In genomic region chr5:177453852-177454396, GRCh38 we compare ENCODE assay signal across 8 cellular contexts. TPM values are rescaled to one million over a fixed set of nuclear protein-coding genes. Genes with fewer than 3 reads are reported as not detected.
DNase-seq lines count a peak whose midpoint lies in the region; ATAC-seq and TF ChIP-seq lines count a peak whose summit lies in the region.

No MANE protein-coding gene starts in this region.

- no peaks in the 10 kb centered on the region; the same call in 1 of the 2 replicates for H3K36me3 ChIP-seq in Caco-2 (ENCODE audit: control insufficient read depth, insufficient read depth, low read length)
- peaks cover 16% of the 10 kb centered on the region for H3K36me3 ChIP-seq in ectodermal cell (ENCODE audit: control insufficient read depth, insufficient read depth, low read length)

- intact Hi-C loops in Caco-2 (cut with micrococcal nuclease; ENCODE audit: unreplicated experiment) = loop anchor here (1.0 to 2.0 kb wide), 3 partner anchors 50 to 141 kb away; no protein-coding TSS in a partner anchor

- BruUV-seq in Caco-2 (replicated peaks; lab: Mats Ljungman, UMichigan) = no TSS peak

- H3K27me3 ChIP-seq in Caco-2 (replicated peaks; ENCODE audit: control insufficient read depth, insufficient read depth, low read length) = no peaks in the 10 kb centered on the region
- no peaks in the 10 kb centered on the region for H3K27me3 ChIP-seq in ectodermal cell (ENCODE audit: control insufficient read depth, insufficient read depth, low read length, poor library complexity, severe bottlenecking)

- TF ChIP-seq CTCF in Caco-2 (IDR thresholded peaks at IDR 0.05; ENCODE audit: insufficient read depth in 1 of 2, low read depth in 1 of 2, low read length in 1 of 2, severe bottlenecking in 1 of 2, unreplicated experiment in 1 of 2) = no peak
- TF ChIP-seq CTCF in neural crest cell (conservative IDR thresholded peaks at IDR 0.05) = no peak

- WGBS in ectodermal cell, 2 experiments = 12 to 14% methylated on average over 30 to 31 of the region's 31 CpGs

- CTCF ChIA-PET in Caco-2 (lab: Charles Lee) = interaction anchor here (0.6 to 6.5 kb wide), 13 partner anchors 9 to 144 kb away, joined by 3 to 110 read pairs (median 20); partner anchors contain the start of genes GRK6, PDLIM7 and PRR7

- H3K4me3 ChIP-seq in Caco-2 (ENCODE audit: low read depth, low read length) = peak overlapping the region; percentile 92
- H3K4me3 ChIP-seq in ectodermal cell (ENCODE audit: insufficient read depth, low read depth, low read length) = peak overlapping the region; percentile 68

- H3K9me3 Mint-ChIP-seq in Caco-2 (ENCODE audit: unreplicated experiment) = no peaks in the 10 kb centered on the region
- H3K9me3 Mint-ChIP-seq in neural crest cell = no peaks in the 10 kb centered on the region

- H3K27ac ChIP-seq in ectodermal cell (ENCODE audit: insufficient read depth, low read depth, low read length, poor library complexity, severe bottlenecking) = no peak overlapping the region

- H3K4me1 ChIP-seq in Caco-2 = peaks cover 7% of the 10 kb centered on the region; the same call in 1 of the 2 replicates
- peaks cover 24% of the 10 kb centered on the region for H3K4me1 ChIP-seq in ectodermal cell (ENCODE audit: control insufficient read depth, insufficient read depth, low read length)

- no peak for DNase-seq in Caco-2
- peak; percentile 54 for DNase-seq in NCI-H526 treated with DMSO at 0.1 percent for 48 hours (lab: John Stamatoyannopoulos, UW)
- DNase-seq in neural crest cell (ENCODE audit: low read depth, low spot score) = peak; percentile 50
- DNase-seq in mesenteric fat pad (ENCODE audit: low spot score) = no peak
- no peak for DNase-seq in retina

- H3K4me1 Mint-ChIP-seq in Caco-2 (ENCODE audit: low read depth, unreplicated experiment) (peaks cover 7% of the 10 kb centered on the region), neural crest cell (peaks cover 51% of the 10 kb centered on the region)

- H3K9me3 ChIP-seq in Caco-2 (no peaks in the 10 kb centered on the region), ectodermal cell (ENCODE audit: control insufficient read depth, low read length) (no peaks in the 10 kb centered on the region)

- H3K27ac Mint-ChIP-seq in Caco-2 (ENCODE audit: unreplicated experiment) = peak overlapping the region; percentile 61
- H3K27ac Mint-ChIP-seq in neural crest cell (ENCODE audit: unreplicated experiment) = peak overlapping the region; percentile 92

- H3K36me3 Mint-ChIP-seq in Caco-2 (ENCODE audit: insufficient read depth, unreplicated experiment) (peaks cover 57% of the 10 kb centered on the region), neural crest cell (ENCODE audit: low read depth) (peaks cover 12% of the 10 kb centered on the region)

- H3K4me3 Mint-ChIP-seq in Caco-2 (ENCODE audit: unreplicated experiment) (peak overlapping the region; percentile 77), neural crest cell (peak overlapping the region; percentile 91)

- POLR2A ChIA-PET in Caco-2 (lab: Charles Lee) = interaction anchor here (0.7 to 2.4 kb wide), 3 partner anchors 27 to 83 kb away, joined by 4 to 21 read pairs (median 7); partner anchors contain the start of genes GRK6 and PDLIM7

- H3K27me3 Mint-ChIP-seq in Caco-2 (ENCODE audit: insufficient read depth, unreplicated experiment) (no peaks in the 10 kb centered on the region), neural crest cell (ENCODE audit: low read depth) (peaks cover 44% of the 10 kb centered on the region)

- ATAC-seq in GM21526 (IDR thresholded peaks at IDR 0.05; ENCODE audit: low FRiP score, unreplicated experiment) (peak; percentile 5), GM21737 (IDR thresholded peaks at IDR 0.05; ENCODE audit: unreplicated experiment) (no peak)

RNA-seq across cellular contexts. Expression of gene PRR7, which starts 7.3 kb away (rescaled TPM):
- total RNA-seq in Caco-2 (2022) (4.7 and 5.7 TPM in 2 replicates), neural crest cell (16.1 and 19.0 TPM in 2 replicates), mesenteric fat pad (1.00 TPM)
- 16.6 TPM for polyA plus RNA-seq in ectodermal cell (2013, experiment 1 of 4)
- 13.0 TPM for polyA plus RNA-seq in ectodermal cell (2013, experiment 2 of 4)
- polyA plus RNA-seq in ectodermal cell (2013, experiment 3 of 4) = 13.3 TPM
- polyA plus RNA-seq in ectodermal cell (2013, experiment 4 of 4) = 16.5 TPM

RNA-seq across cellular contexts. Expression of gene DBN1, which starts 19.5 kb away (rescaled TPM):
- total RNA-seq in Caco-2 (2022) (139 and 144 TPM in 2 replicates), neural crest cell (387 and 410 TPM in 2 replicates), mesenteric fat pad (44.3 TPM)
- 451 TPM for polyA plus RNA-seq in ectodermal cell (2013, experiment 1 of 4)
- 443 TPM for polyA plus RNA-seq in ectodermal cell (2013, experiment 2 of 4)
- polyA plus RNA-seq in ectodermal cell (2013, experiment 3 of 4) = 312 TPM
- 341 TPM for polyA plus RNA-seq in ectodermal cell (2013, experiment 4 of 4)

RNA-seq across cellular contexts. Expression of gene GRK6, which starts 27.4 kb away (rescaled TPM):
- total RNA-seq in Caco-2 (2022) (64.4 and 71.9 TPM in 2 replicates), neural crest cell (47.4 and 54.9 TPM in 2 replicates), mesenteric fat pad (30.1 TPM)
- 34.2 TPM for polyA plus RNA-seq in ectodermal cell (2013, experiment 1 of 4)
- 34.6 TPM for polyA plus RNA-seq in ectodermal cell (2013, experiment 2 of 4)
- 25.3 TPM for polyA plus RNA-seq in ectodermal cell (2013, experiment 3 of 4)
- polyA plus RNA-seq in ectodermal cell (2013, experiment 4 of 4) = 27.2 TPM

RNA-seq across cellular contexts. Expression of gene PDLIM7, which starts 43.5 kb away (rescaled TPM):
- total RNA-seq in Caco-2 (2022) = 49.1 and 56.8 TPM in 2 replicates
- 367 TPM for polyA plus RNA-seq in ectodermal cell (2013, experiment 1 of 4)
- polyA plus RNA-seq in ectodermal cell (2013, experiment 2 of 4) = 396 TPM
- 299 TPM for polyA plus RNA-seq in ectodermal cell (2013, experiment 3 of 4)
- 330 TPM for polyA plus RNA-seq in ectodermal cell (2013, experiment 4 of 4)
- total RNA-seq in neural crest cell = 129 and 147 TPM in 2 replicates
- total RNA-seq in mesenteric fat pad = 58.8 TPM

RNA-seq across cellular contexts. Expression of gene F12, which starts 44.6 kb away (rescaled TPM):
- total RNA-seq in Caco-2 (2022) (13.3 and 14.0 TPM in 2 replicates), neural crest cell (2.3 and 2.7 TPM in 2 replicates), mesenteric fat pad (not detected)
- polyA plus RNA-seq in ectodermal cell (2013, experiment 1 of 4) = 0.78 TPM
- polyA plus RNA-seq in ectodermal cell (2013, experiment 2 of 4) = 0.41 TPM
- polyA plus RNA-seq in ectodermal cell (2013, experiment 3 of 4) = 0.43 TPM
- polyA plus RNA-seq in ectodermal cell (2013, experiment 4 of 4) = 1.0 TPM

Comparison
In these comparisons a context has a peak if more than half of its experiments do, and no peak if none do; other contexts are left out.
1. DNase-seq: peak in NCI-H526 treated with DMSO at 0.1 percent for 48 hours (single experiment) and neural crest cell (single experiment); none in Caco-2 (0 of 2), mesenteric fat pad (single experiment) and retina (single experiment).